ENCODE assay signal across 8 cellular contexts in genomic region chr3:49802719-49803463, GRCh38. TPM values are rescaled to one million over a fixed set of nuclear protein-coding genes. Genes with fewer than 3 reads are reported as not detected.
DNase-seq lines count a peak whose midpoint lies in the region; ATAC-seq, FAIRE-seq and TF ChIP-seq lines count a peak whose summit lies in the region.

Gene INKA1, plus strand, starts transcription at chr3:49803261. Its CDS starts 132 bp downstream, at chr3:49803393.

- peak; percentile 96 for TF ChIP-seq CTCF in GM12875 (IDR thresholded peaks at IDR 0.05; ENCODE audit: borderline replicate concordance, insufficient read depth, low read depth, low read length)
- TF ChIP-seq CTCF in astrocyte (IDR thresholded peaks at IDR 0.05; ENCODE audit: insufficient read depth, low read depth, low read length) = peak; percentile 61
- TF ChIP-seq CTCF in hepatocyte (IDR thresholded peaks at IDR 0.05; ENCODE audit: poor library complexity) = peak; percentile 92

- H3K79me2 ChIP-seq in astrocyte (ENCODE audit: insufficient read depth, low read length) (no peaks in the 10 kb centered on the region), hepatocyte (peaks cover 7% of the 10 kb centered on the region)

- peaks cover 29% of the 10 kb centered on the region for H3K4me1 Mint-ChIP-seq in T-helper 2 cell treated with Interferon-gamma antibody and Interleukin-4, amounts not matched to agents 5 μg/mL and 100 μg/mL, for 36 hours (ENCODE audit: low read depth)
- peaks cover 22% of the 10 kb centered on the region for H3K4me1 Mint-ChIP-seq in astrocyte (ENCODE audit: low read depth, unreplicated experiment)

- 2% methylated on average over 37 of the region's 71 CpGs for WGBS in hepatocyte (ENCODE audit: low lambda C conversion rate, missing lambda C conversion rate)

- H3K9ac ChIP-seq in astrocyte (ENCODE audit: low read length) = peak within 1 kb of the TSS; percentile 85

- FAIRE-seq in astrocyte (lab: Jason Lieb, UNC) = no peak

- H3K4me3 Mint-ChIP-seq in T-helper 2 cell treated with Interferon-gamma antibody and Interleukin-4, amounts not matched to agents 5 μg/mL and 100 μg/mL, for 36 hours = peak within 1 kb of the TSS; percentile 87
- H3K4me3 Mint-ChIP-seq in astrocyte (ENCODE audit: unreplicated experiment) = peak within 1 kb of the TSS; percentile 89

- H3K4me2 ChIP-seq in astrocyte (ENCODE audit: low read length) (peak within 1 kb of the TSS; percentile 100), hepatocyte (peak within 1 kb of the TSS; percentile 97)

- no peaks in the 10 kb centered on the region for H3K27me3 ChIP-seq in astrocyte (ENCODE audit: insufficient read depth, low read length)
- peaks cover 13% of the 10 kb centered on the region for H3K27me3 ChIP-seq in hepatocyte

- no peaks in the 10 kb centered on the region for H3K9me3 ChIP-seq in astrocyte (ENCODE audit: insufficient read depth, low read depth, low read length)
- H3K9me3 ChIP-seq in hepatocyte (ENCODE audit: low read depth) = no peaks in the 10 kb centered on the region

- H3K27me3 Mint-ChIP-seq in T-helper 2 cell treated with Interferon-gamma antibody and Interleukin-4, amounts not matched to agents 5 μg/mL and 100 μg/mL, for 36 hours (ENCODE audit: low read depth) = peaks cover 18% of the 10 kb centered on the region
- H3K27me3 Mint-ChIP-seq in astrocyte (ENCODE audit: low read depth, unreplicated experiment) = peaks cover 18% of the 10 kb centered on the region

- ATAC-seq in HG02610 (IDR thresholded peaks at IDR 0.05; ENCODE audit: unreplicated experiment) = peak; percentile 53

- peak; percentile 66 for DNase-seq in NCI-H1105 (lab: John Stamatoyannopoulos, UW)
- peak; percentile 83 for DNase-seq in T-helper 2 cell treated with Interferon-gamma antibody and Interleukin-4, amounts not matched to agents 5 μg/mL and 100 μg/mL, for 36 hours (ENCODE audit: low spot score)
- peak; percentile 47 for DNase-seq in astrocyte (ENCODE audit: low read depth)
- DNase-seq in hepatocyte (ENCODE audit: low spot score) = peak; percentile 95
- DNase-seq in retina = peak; percentile 95
- no peak for DNase-seq in cortex of kidney (lab: John Stamatoyannopoulos, UW)

- H3K4me1 ChIP-seq in astrocyte (ENCODE audit: insufficient read depth, low read length) (peaks cover 25% of the 10 kb centered on the region), hepatocyte (ENCODE audit: insufficient read depth) (peaks cover 21% of the 10 kb centered on the region)

- peaks cover 3% of the 10 kb centered on the region for H4K20me1 ChIP-seq in astrocyte (ENCODE audit: insufficient read depth, low read length)
- H4K20me1 ChIP-seq in hepatocyte (ENCODE audit: insufficient read depth, poor library complexity, severe bottlenecking) = no peaks in the 10 kb centered on the region

- H3K9me2 ChIP-seq in hepatocyte (replicated peaks; ENCODE audit: insufficient read depth) = no peaks in the 10 kb centered on the region

- no peaks in the 10 kb centered on the region for H3K9me3 Mint-ChIP-seq in T-helper 2 cell treated with Interferon-gamma antibody and Interleukin-4, amounts not matched to agents 5 μg/mL and 100 μg/mL, for 36 hours
- peaks cover 3% of the 10 kb centered on the region for H3K9me3 Mint-ChIP-seq in astrocyte (ENCODE audit: unreplicated experiment)

- peaks cover 5% of the 10 kb centered on the region for H3K36me3 Mint-ChIP-seq in T-helper 2 cell treated with Interferon-gamma antibody and Interleukin-4, amounts not matched to agents 5 μg/mL and 100 μg/mL, for 36 hours (ENCODE audit: low read depth)
- H3K36me3 Mint-ChIP-seq in astrocyte (ENCODE audit: low read depth, unreplicated experiment) = no peaks in the 10 kb centered on the region

- H2AFZ ChIP-seq in astrocyte (ENCODE audit: low read depth, low read length) (peak within 1 kb of the TSS; percentile 100), hepatocyte (peak within 1 kb of the TSS; percentile 100)

- peak within 1 kb of the TSS; percentile 60 for H3K27ac Mint-ChIP-seq in T-helper 2 cell treated with Interferon-gamma antibody and Interleukin-4, amounts not matched to agents 5 μg/mL and 100 μg/mL, for 36 hours
- H3K27ac Mint-ChIP-seq in astrocyte (ENCODE audit: unreplicated experiment) = peak within 1 kb of the TSS; percentile 81

- H3K4me3 ChIP-seq in GM12875 (ENCODE audit: low read depth, low read length) (peak within 1 kb of the TSS; percentile 77), astrocyte (ENCODE audit: insufficient read depth, low read depth, low read length) (peak within 1 kb of the TSS; percentile 94), hepatocyte (peak within 1 kb of the TSS; percentile 83)

- H3K36me3 ChIP-seq in astrocyte (ENCODE audit: insufficient read depth, low read length) (no peaks in the 10 kb centered on the region), hepatocyte (replicated peaks; ENCODE audit: insufficient read depth, low read depth) (no peaks in the 10 kb centered on the region)

- H3K27ac ChIP-seq in astrocyte (ENCODE audit: low read depth, low read length) (peak within 1 kb of the TSS; percentile 41), hepatocyte (peak within 1 kb of the TSS; percentile 95)

RNA-seq across cellular contexts. Expression of gene INKA1, which starts in this region (rescaled TPM):
- total RNA-seq in astrocyte (2.7 and 3.9 TPM in 2 replicates), hepatocyte (4.5 and 5.1 TPM in 2 replicates)
- polyA plus RNA-seq in hepatocyte = 5.8 and 6.2 TPM in 2 replicates
